In the genomic region with DNA sequence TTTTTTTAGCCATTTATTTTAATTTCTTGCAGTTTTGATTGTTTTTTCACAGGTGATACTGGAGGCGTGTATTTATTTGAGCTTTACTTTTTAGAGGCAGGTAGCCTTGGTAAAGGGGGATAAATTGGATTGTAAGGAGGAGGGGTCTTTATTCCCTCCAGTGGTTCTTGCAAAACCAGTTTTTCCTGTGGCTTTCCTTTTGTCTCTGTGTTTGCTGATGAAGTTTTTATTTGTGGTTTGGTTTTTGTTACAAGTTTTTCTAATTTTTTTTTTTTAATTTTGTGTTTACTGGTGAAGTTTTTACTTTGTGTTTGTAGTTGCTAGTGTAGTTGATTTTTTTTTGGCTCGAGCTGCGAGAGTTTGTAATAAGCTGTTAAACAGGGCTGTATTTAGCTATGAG, we compare ENCODE assay signal across 28 cellular contexts.
"Had no signal": no experiment of that assay in that cellular context is flagged by ENCODE, and none has a peak within 500 bp of the region (broad histone marks: within the 10 kb centered on the region; RNA-seq: fewer than 3 reads in every experiment).

No MANE protein-coding gene starts in this region.

- H3K9ac ChIP-seq: SK-N-SH had no signal

- H3K36me3 ChIP-seq: MG63, SJSA1 had no signal

- H3K4me3 ChIP-seq: MG63, SJSA1 had no signal

- H3K4me1 ChIP-seq: SJSA1 had no signal

- DNase-seq: activated CD4-positive, alpha-beta memory T cell treated with anti-CD3 and anti-CD28 coated beads for 36 hours; activated CD4-positive, alpha-beta T cell treated with anti-CD3 and anti-CD28 coated beads for 36 hours; activated CD4-positive, alpha-beta T cell treated with anti-CD3 and anti-CD28 coated beads, Interleukin-2, amount 50 U/mL, for 1 hour; activated CD8-positive, alpha-beta memory T cell treated with anti-CD3 and anti-CD28 coated beads, Interleukin-2, amount 50 U/mL, for 4 hours; activated gamma-delta T cell treated with Interleukin-2 at 50 U/mL for 16 hours; activated naive CD4-positive, alpha-beta T cell treated with anti-CD3 and anti-CD28 coated beads for 36 hours; activated T-cell treated with anti-CD3 and anti-CD28 coated beads for 4 hours; activated T-cell treated with anti-CD3 and anti-CD28 coated beads, Interleukin-2, amount 50 U/mL, for 4 hours; anterior cingulate cortex; caudate nucleus; cerebellar nuclear complex; cortex of kidney; Kasumi-1; MG63; NCI-H1048; NCI-H146; NCI-H187; NCI-H2029 treated with DMSO at 0.1 percent for 48 hours; NCI-H510A; NCI-H526; SHP77 treated with DMSO at 0.1 percent for 48 hours; SK-N-SH; SW 1271; T1000 had no signal

- ATAC-seq: activated CD4-positive, alpha-beta T cell treated with anti-CD3 and anti-CD28 coated beads for 36 hours; activated CD4-positive, CD25-positive, alpha-beta regulatory T cell treated with anti-CD3 and anti-CD28 coated beads, Interleukin-2, amount 50 U/mL, for 24 hours; activated naive CD4-positive, alpha-beta T cell treated with anti-CD3 and anti-CD28 coated beads, Interleukin-2, amount 50 U/mL, for 72 hours; activated T-cell treated with anti-CD3 and anti-CD28 coated beads, Interleukin-2, amount 50 U/mL, for 4 hours; Panc1 had no signal

- H3K27me3 ChIP-seq: MG63, SJSA1 had no signal
